ENCODE assay signal across 10 cellular contexts in the genomic region with DNA sequence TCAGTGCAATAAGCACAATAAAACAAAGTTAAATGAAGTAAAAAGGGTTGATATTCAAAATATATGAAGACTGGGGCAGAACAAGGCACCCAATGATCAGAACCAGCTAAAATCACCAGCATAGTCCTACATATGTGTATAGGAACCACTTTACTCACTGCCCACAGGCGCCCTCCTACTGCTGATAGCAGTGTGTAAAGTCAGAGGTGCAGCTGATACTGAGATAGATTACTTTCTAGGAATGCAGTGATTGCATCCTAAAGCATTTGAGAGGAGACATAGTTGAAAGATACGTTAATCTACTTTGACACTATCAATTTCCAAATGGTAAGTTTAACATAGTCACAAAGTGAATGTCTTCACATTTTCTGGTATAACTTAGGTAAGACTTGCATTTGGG.
"Had no signal": no experiment of that assay in that cellular context is flagged by ENCODE, and none has a peak within 500 bp of the region (broad histone marks: within the 10 kb centered on the region; RNA-seq: fewer than 3 reads in every experiment).

No MANE protein-coding gene starts in this region.

- H2AFZ ChIP-seq: GM23338 had no signal

- H3K4me2 ChIP-seq: GM23338 had no signal

- H3K4me3 ChIP-seq: GM23338, K562 had no signal

- H3K27ac Mint-ChIP-seq: GM23338, HFFc6 had no signal

- ATAC-seq: GM23338, K562 had no signal

- H3K4me3 Mint-ChIP-seq: GM23338, H9, HFFc6 had no signal

- H3K9me3 Mint-ChIP-seq: GM23338, H9, HFFc6 had no signal

- DNase-seq: H9, HCEC 1CT, HFFc6, IMR-90, KG1 had no signal

- FAIRE-seq: H1, H54, HTR-8/SVneo, K562 had no signal
